ENCODE assay signal across 17 cellular contexts in genomic region chr11:88293931-88294330, GRCh38. TPM values are rescaled to one million over a fixed set of nuclear protein-coding genes. Genes with fewer than 3 reads are reported as not detected.
DNase-seq lines count a peak whose midpoint lies in the region; ATAC-seq, FAIRE-seq and TF ChIP-seq lines count a peak whose summit lies in the region.
"Had no signal": no experiment of that assay in that cellular context is flagged by ENCODE, and none has a peak within 500 bp of the region (broad histone marks: within the 10 kb centered on the region; RNA-seq: fewer than 3 reads in every experiment).

No MANE protein-coding gene starts in this region.

- POLR2A ChIA-PET in endothelial cell of umbilical vein (lab: Charles Lee): no interaction called here

- H3K9me3 ChIP-seq in GM23248 (ENCODE audit: low read depth) (no peaks in the 10 kb centered on the region), endothelial cell of umbilical vein (replicated peaks; ENCODE audit: control insufficient read depth, insufficient read depth, low read length) (no peaks in the 10 kb centered on the region), prostate gland (no peaks in the 10 kb centered on the region)
- H3K9me3 ChIP-seq: ovary, tibial nerve had no signal

- DNase-seq in GM23248 (peak; percentile 50), NCI-H69 (lab: John Stamatoyannopoulos, UW) (peak; percentile 13), endothelial cell of umbilical vein (ENCODE audit: low read depth, low spot score) (no peak), omental fat pad (ENCODE audit: low spot score) (no peak), retina (no peak), prostate gland (ENCODE audit: low spot score) (no peak)
- no peak for DNase-seq in activated CD4-positive, alpha-beta T cell treated with anti-CD3 and anti-CD28 coated beads, Interleukin-2, amount 50 U/mL, for 48 hours
- DNase-seq: activated CD4-positive, alpha-beta T cell treated with anti-CD3 and anti-CD28 coated beads, Interleukin-2, amount 50 U/mL, for 4 hours; activated T-cell treated with anti-CD3 and anti-CD28 coated beads, Interleukin-2, amount 50 U/mL, for 72 hours; amniotic stem cell; DND-41; immature natural killer cell; NCI-H1436 treated with DMSO at 0.1 percent for 48 hours; ovary; small intestine had no signal

- no peak overlapping the region for H3K27ac ChIP-seq in GM23248
- no peak overlapping the region for H3K27ac ChIP-seq in endothelial cell of umbilical vein (ENCODE audit: insufficient read depth, low read depth, low read length)
- no peak overlapping the region for H3K27ac ChIP-seq in prostate gland
- H3K27ac ChIP-seq: ovary, tibial nerve had no signal

- intact Hi-C loops in endothelial cell of umbilical vein (cut with micrococcal nuclease) (no loop called here), prostate gland (cut with DNase I) (no loop called here)

- TF ChIP-seq POLR2A in endothelial cell of umbilical vein (IDR thresholded peaks at IDR 0.05; ENCODE audit: low read depth, low read length) (no peak), prostate gland (IDR thresholded peaks at IDR 0.05) (no peak)

- H3K4me2 ChIP-seq in GM23248 (ENCODE audit: unreplicated experiment): no peak overlapping the region
- H3K4me2 ChIP-seq in endothelial cell of umbilical vein (ENCODE audit: insufficient read depth, low read length): no peak overlapping the region

- ATAC-seq in omental fat pad (ENCODE audit: low FRiP score): peak; percentile 14
- ATAC-seq: activated T-cell treated with anti-CD3 and anti-CD28 coated beads, Interleukin-2, amount 50 U/mL, for 72 hours had no signal

- H3K36me3 ChIP-seq in GM23248 (ENCODE audit: low read depth): no peaks in the 10 kb centered on the region; the same call in 1 of the 2 replicates
- H3K36me3 ChIP-seq in endothelial cell of umbilical vein (ENCODE audit: control insufficient read depth in 2 of 2, extremely low read depth in 1 of 2, insufficient read depth in 2 of 2, low read length in 2 of 2): peaks cover 7 to 9% of the 10 kb centered on the region in 2 experiments
- H3K36me3 ChIP-seq in prostate gland: no peaks in the 10 kb centered on the region
- H3K36me3 ChIP-seq: ovary had no signal

- TF ChIP-seq CTCF in endothelial cell of umbilical vein (IDR thresholded peaks at IDR 0.05; ENCODE audit: extremely low read depth in 1 of 2, insufficient read depth in 1 of 2, low read depth in 1 of 2, low read length in 2 of 2) (no peak), omental fat pad (IDR thresholded peaks at IDR 0.05) (no peak), prostate gland (IDR thresholded peaks at IDR 0.05) (no peak)

- H3K9ac ChIP-seq in GM23248: no peak overlapping the region
- H3K9ac ChIP-seq in endothelial cell of umbilical vein (replicated peaks; ENCODE audit: extremely low read depth, insufficient read depth, low read length): no peak overlapping the region

- H3K79me2 ChIP-seq in GM23248 (ENCODE audit: insufficient read depth) (no peaks in the 10 kb centered on the region), endothelial cell of umbilical vein (ENCODE audit: control insufficient read depth, insufficient read depth, low read length) (no peaks in the 10 kb centered on the region)

- H3F3A ChIP-seq in GM23248 (ENCODE audit: insufficient read depth): no peaks in the 10 kb centered on the region; the same call in 1 of the 2 replicates

- no peaks in the 10 kb centered on the region for H4K20me1 ChIP-seq in GM23248 (ENCODE audit: insufficient read depth)
- H4K20me1 ChIP-seq in endothelial cell of umbilical vein (replicated peaks; ENCODE audit: control insufficient read depth, extremely low read depth, insufficient read depth, low read length): no peaks in the 10 kb centered on the region

- in situ Hi-C loops in GM23248 (cut with MboI): no loop called here

- TSS peak; percentile 79 for BruUV-seq in endothelial cell of umbilical vein (replicated peaks; lab: Mats Ljungman, UMichigan)

- 0 out of 2 replicates have a peak overlapping the region, but pooled peaks have one; percentile 5 for H2AFZ ChIP-seq in GM23248
- H2AFZ ChIP-seq in endothelial cell of umbilical vein (ENCODE audit: low read depth, low read length): no peak overlapping the region

- H3K9me1 ChIP-seq in endothelial cell of umbilical vein (replicated peaks; ENCODE audit: control insufficient read depth, extremely low read depth, insufficient read depth, low read length): no peaks in the 10 kb centered on the region

- no peak for FAIRE-seq in endothelial cell of umbilical vein (lab: Jason Lieb, UNC)
- FAIRE-seq: colon, small intestine had no signal

- peaks cover 15% of the 10 kb centered on the region for H3K4me1 ChIP-seq in GM23248 (ENCODE audit: insufficient read depth)
- H3K4me1 ChIP-seq in endothelial cell of umbilical vein (ENCODE audit: control insufficient read depth, extremely low read depth, insufficient read depth, low read length): peaks cover 5% of the 10 kb centered on the region
- no peaks in the 10 kb centered on the region for H3K4me1 ChIP-seq in prostate gland (replicated peaks)

- no peaks in the 10 kb centered on the region for H3K27me3 ChIP-seq in GM23248 (replicated peaks; ENCODE audit: insufficient read depth)
- no peaks in the 10 kb centered on the region for H3K27me3 ChIP-seq in endothelial cell of umbilical vein (ENCODE audit: control insufficient read depth in 2 of 2, insufficient read depth in 2 of 2, low read length in 2 of 2)
- no peaks in the 10 kb centered on the region for H3K27me3 ChIP-seq in prostate gland (replicated peaks; ENCODE audit: insufficient read depth)
- H3K27me3 ChIP-seq: ovary, tibial nerve had no signal

- dilution Hi-C loops in endothelial cell of umbilical vein (cut with MboI; ENCODE audit: extremely low pct_ligation_motif_present, low sequenced_read_pairs): no loop called here

- no peak overlapping the region for H3K4me3 ChIP-seq in GM23248
- H3K4me3 ChIP-seq in endothelial cell of umbilical vein (replicated peaks in 1 of 3; ENCODE audit: insufficient read depth in 1 of 3, low read depth in 1 of 3, low read length in 3 of 3): no peak overlapping the region
- no peak overlapping the region for H3K4me3 ChIP-seq in prostate gland
- H3K4me3 ChIP-seq: ovary, tibial nerve had no signal

- CTCF ChIA-PET in endothelial cell of umbilical vein (lab: Charles Lee): interaction anchor here (0.5 to 1.8 kb wide), 8 partner anchors 9 to 278 kb away, joined by 3 to 8 read pairs (median 3); no protein-coding TSS in a partner anchor

- WGBS in GM23248 (ENCODE audit: low coverage in 1 of 2, low lambda C conversion rate in 2 of 2, missing lambda C conversion rate in 2 of 2), 2 experiments: 21 to 30% methylated on average over 3 of the region's 3 CpGs
- 93% methylated on average over 3 of the region's 3 CpGs for WGBS in prostate gland

- H3K9me2 ChIP-seq in GM23248 (ENCODE audit: insufficient read depth): no peaks in the 10 kb centered on the region

TF ChIP-seq in endothelial cell of umbilical vein, 7 proteins besides CTCF, POLR2A, EP300 and RAD21:
- TF ChIP-seq JUN (IDR thresholded peaks at IDR 0.05; ENCODE audit: borderline replicate concordance, insufficient read depth, insufficient read length, low read depth) (no peak), EZH2 (IDR thresholded peaks at IDR 0.05; ENCODE audit: borderline replicate concordance, low read depth, low read length, severe bottlenecking) (no peak), MYC (IDR thresholded peaks at IDR 0.05; ENCODE audit: low read depth, low read length) (no peak), MAX (IDR thresholded peaks at IDR 0.05; ENCODE audit: insufficient read depth, insufficient read length) (no peak), FOS (IDR thresholded peaks at IDR 0.05; ENCODE audit: borderline replicate concordance, insufficient read depth, low read length) (no peak), GATA2 (IDR thresholded peaks at IDR 0.05; ENCODE audit: insufficient read depth, insufficient read length, low read depth, low read length) (no peak), POLR2AphosphoS5 (IDR thresholded peaks at IDR 0.05; ENCODE audit: insufficient read depth, low read depth, low read length) (no peak)

RNA-seq across cellular contexts. Expression of gene CTSC, which starts 43.6 kb away (rescaled TPM):
- 43.6 and 47.6 TPM in 2 replicates for total RNA-seq in GM23248 (2014; rRNA removed; shearing (Covaris generic))
- polyA plus RNA-seq in GM23248 (2016; fragmentation: Nextera tagmentation; extraction: Ambion mirVana) (45.4 and 46.0 TPM in 2 replicates), endothelial cell of umbilical vein (144 and 186 TPM in 2 replicates)
- total RNA-seq in endothelial cell of umbilical vein (130 and 226 TPM in 2 replicates), omental fat pad (100 to 1,000 TPM; 136 to 234 (median 166) TPM), prostate gland (10 to 100 TPM; 19.4 to 65.5 TPM)
- 186 and 204 TPM in 2 replicates for polyA plus RNA-seq in endothelial cell of umbilical vein (2011; cell fraction: cytosol; rRNA removed)
- polyA plus RNA-seq in endothelial cell of umbilical vein (2011; cell fraction: nucleus; rRNA removed): 107 and 150 TPM in 2 replicates
- polyA plus RNA-seq in endothelial cell of umbilical vein (2012): 325 and 496 TPM in 2 replicates
- polyA minus RNA-seq in endothelial cell of umbilical vein: 108 and 124 TPM in 2 replicates
- 77.6 TPM for polyA minus RNA-seq in endothelial cell of umbilical vein (2011; cell fraction: cytosol; rRNA and poly(A)+ RNA removed)
- polyA minus RNA-seq in endothelial cell of umbilical vein (2011; cell fraction: nucleus; rRNA and poly(A)+ RNA removed): 149 and 155 TPM in 2 replicates

Comparison
In these comparisons a context has a peak if more than half of its experiments do, and no peak if none do; other contexts are left out.
1. DNase-seq: peak in GM23248 (single experiment) and NCI-H69 (single experiment); none in endothelial cell of umbilical vein (single experiment), omental fat pad (single experiment), activated CD4-positive, alpha-beta T cell treated with anti-CD3 and anti-CD28 coated beads, Interleukin-2, amount 50 U/mL, for 48 hours (0 of 2), retina (single experiment) and prostate gland (single experiment).